In genomic region chr17:4944554-4945175, GRCh38 we compare ENCODE assay signal across 9 cellular contexts. TPM values are rescaled to one million over a fixed set of nuclear protein-coding genes. Genes with fewer than 3 reads are reported as not detected.
DNase-seq lines count a peak whose midpoint lies in the region; ATAC-seq and TF ChIP-seq lines count a peak whose summit lies in the region.
"Had no signal": no experiment of that assay in that cellular context is flagged by ENCODE, and none has a peak within 500 bp of the region (broad histone marks: within the 10 kb centered on the region; RNA-seq: fewer than 3 reads in every experiment).

No MANE protein-coding gene starts in this region.

- H3K9ac ChIP-seq in SK-N-MC (ENCODE audit: insufficient read length), result no peak overlapping the region

- peaks cover 0 to 56% (median 47%) of the 10 kb centered on the region in 4 donors for H3K4me1 ChIP-seq in sigmoid colon

- H3K36me3 ChIP-seq in SK-N-MC (ENCODE audit: insufficient read depth, low read length) (peaks cover 50% of the 10 kb centered on the region), sigmoid colon (peaks cover 16 to 48% (median 33%) of the 10 kb centered on the region in 4 donors)

- no peak for DNase-seq in SK-N-MC (ENCODE audit: low read depth, low spot score)
- DNase-seq in endothelial cell (ENCODE audit: low spot score), result no peak
- no peak for DNase-seq in sigmoid colon
- no peak for DNase-seq in NCI-H1436 (lab: John Stamatoyannopoulos, UW)
- no peak for DNase-seq in glutamatergic neuron
- DNase-seq in dedifferentiated amniotic fluid mesenchymal stem cell (ENCODE audit: extremely low spot score), result no peak

- peaks cover 33% of the 10 kb centered on the region for H3K36me3 Mint-ChIP-seq in endothelial cell (ENCODE audit: low read depth, unreplicated experiment)
- H3K36me3 Mint-ChIP-seq in glutamatergic neuron (ENCODE audit: unreplicated experiment), result peaks cover 5% of the 10 kb centered on the region

- H3K27me3 Mint-ChIP-seq in endothelial cell (ENCODE audit: unreplicated experiment), result peaks cover 25% of the 10 kb centered on the region
- H3K27me3 Mint-ChIP-seq in glutamatergic neuron (ENCODE audit: unreplicated experiment), result peaks cover 14% of the 10 kb centered on the region

- peak; percentile 41 for TF ChIP-seq POLR2A in GM10847 (IDR thresholded peaks at IDR 0.05; ENCODE audit: extremely low read depth, insufficient read length)
- no peak for TF ChIP-seq POLR2A in sigmoid colon (IDR thresholded peaks at IDR 0.05)

- H3K27ac ChIP-seq in SK-N-MC, result peak overlapping the region; percentile 56
- H3K27ac ChIP-seq in sigmoid colon, result peak overlapping the region; percentile 98 to 100 (median 99)

- H3K9me3 ChIP-seq in SK-N-MC (ENCODE audit: low read depth, low read length) (no peaks in the 10 kb centered on the region), sigmoid colon (no peaks in the 10 kb centered on the region)

- H3K9me3 Mint-ChIP-seq in endothelial cell (ENCODE audit: unreplicated experiment) (no peaks in the 10 kb centered on the region), glutamatergic neuron (ENCODE audit: unreplicated experiment) (peaks cover 10% of the 10 kb centered on the region)

- no peak overlapping the region for H3K4me3 ChIP-seq in SK-N-MC
- peak overlapping the region in 1 of 4 donors; percentile 96 for H3K4me3 ChIP-seq in sigmoid colon

- TF ChIP-seq CTCF in endothelial cell (IDR thresholded peaks at IDR 0.05; ENCODE audit: unreplicated experiment) (no peak), sigmoid colon (IDR thresholded peaks at IDR 0.05) (no peak), glutamatergic neuron (IDR thresholded peaks at IDR 0.05; ENCODE audit: partially characterized antibody, unreplicated experiment) (no peak)

- no peaks in the 10 kb centered on the region for H3K27me3 ChIP-seq in sigmoid colon

- H3K27ac Mint-ChIP-seq in endothelial cell (ENCODE audit: unreplicated experiment) (peak overlapping the region; percentile 25), glutamatergic neuron (ENCODE audit: unreplicated experiment) (no peak overlapping the region)

- peak overlapping the region; percentile 96 for H3K4me3 Mint-ChIP-seq in endothelial cell (ENCODE audit: unreplicated experiment)
- no peak overlapping the region for H3K4me3 Mint-ChIP-seq in glutamatergic neuron (ENCODE audit: unreplicated experiment)

- intact Hi-C loops in sigmoid colon (cut with DNase I), result no loop called here

- ATAC-seq in GM21723 (IDR thresholded peaks at IDR 0.05; ENCODE audit: unreplicated experiment), result no peak

- no peak for TF ChIP-seq EP300 in sigmoid colon (IDR thresholded peaks at IDR 0.05)

- peaks cover 41% of the 10 kb centered on the region for H3K4me1 Mint-ChIP-seq in endothelial cell (ENCODE audit: unreplicated experiment)
- peaks cover 20% of the 10 kb centered on the region for H3K4me1 Mint-ChIP-seq in glutamatergic neuron (ENCODE audit: low read depth, unreplicated experiment)

- 44 to 59% methylated on average over 8 of the region's 8 CpGs for WGBS in sigmoid colon, 2 donors

RNA-seq across cellular contexts. Expression of gene PFN1, which starts 3.7 kb away (rescaled TPM):
- total RNA-seq in endothelial cell (ENCODE audit: unreplicated experiment) (874 TPM), sigmoid colon (1,000 to 10,000 TPM in 1 of 4 donors, 100 to 1,000 TPM in 3; 690 to 1,141 (median 828) TPM), glutamatergic neuron (ENCODE audit: unreplicated experiment) (356 TPM)
- 1,000 to 10,000 TPM in 1 of 3 donors, 100 to 1,000 TPM in 2; 853 to 1,404 (median 948) TPM for polyA plus RNA-seq in sigmoid colon

RNA-seq across cellular contexts. Expression of gene RNF167, which starts 4.6 kb away (rescaled TPM):
- total RNA-seq in endothelial cell (ENCODE audit: unreplicated experiment), result 92.3 TPM
- total RNA-seq in sigmoid colon, result 10 to 100 TPM; 51.2 to 71.2 (median 60.3) TPM
- polyA plus RNA-seq in sigmoid colon, result 100 to 1,000 TPM in 1 of 3 donors, 10 to 100 TPM in 2; 45.0 to 120 (median 83.9) TPM
- total RNA-seq in glutamatergic neuron (ENCODE audit: unreplicated experiment), result 96.1 TPM

RNA-seq across cellular contexts. Expression of gene SLC25A11, which starts 4.8 kb away (rescaled TPM):
- 47.5 TPM for total RNA-seq in endothelial cell (ENCODE audit: unreplicated experiment)
- 10 to 100 TPM; 41.0 to 60.3 (median 48.6) TPM for total RNA-seq in sigmoid colon
- 10 to 100 TPM; 57.7 to 82.8 (median 79.9) TPM for polyA plus RNA-seq in sigmoid colon
- 72.2 TPM for total RNA-seq in glutamatergic neuron (ENCODE audit: unreplicated experiment)

RNA-seq across cellular contexts. Expression of gene ENO3, which starts 6.3 kb away (rescaled TPM):
- total RNA-seq in endothelial cell (ENCODE audit: unreplicated experiment), result 7.3 TPM
- total RNA-seq in sigmoid colon, result 1 to 10 TPM; 2.5 to 9.1 (median 5.1) TPM
- polyA plus RNA-seq in sigmoid colon, result 10 to 100 TPM in 1 of 3 donors, 1 to 10 TPM in 1, under 1 TPM in 1; 0.69 to 10.3 (median 5.4) TPM
- total RNA-seq in glutamatergic neuron (ENCODE audit: unreplicated experiment), result 62.1 TPM

RNA-seq across cellular contexts. Expression of gene GP1BA, which starts 12.6 kb away (rescaled TPM):
- 1.3 TPM for total RNA-seq in endothelial cell (ENCODE audit: unreplicated experiment)
- not detected for total RNA-seq in sigmoid colon
- polyA plus RNA-seq in sigmoid colon, result 1 to 10 TPM in 1 of 3 donors, not detected in 2; 1.1 TPM
- total RNA-seq in glutamatergic neuron (ENCODE audit: unreplicated experiment), result 0.47 TPM
- total RNA-seq: posterior vena cava had no signal
